In genomic region chr19:14343286-14343685, GRCh38 we compare ENCODE assay signal across 17 cellular contexts. TPM values are rescaled to one million over a fixed set of nuclear protein-coding genes. Genes with fewer than 3 reads are reported as not detected.
A peak's percentile ranks its signal among the peaks of the same experiment; 100 is the strongest.
DNase-seq lines count a peak whose midpoint lies in the region; TF ChIP-seq lines count a peak whose summit lies in the region.
"Had no signal": no experiment of that assay in that cellular context is flagged by ENCODE, and none has a peak within 500 bp of the region (broad histone marks: within the 10 kb centered on the region; RNA-seq: fewer than 3 reads in every experiment).

No MANE protein-coding gene starts in this region.

- H3K27me3 ChIP-seq in BLaER1 (no peaks in the 10 kb centered on the region), neuronal stem cell (ENCODE audit: control insufficient read depth in 3 of 3, insufficient read depth in 3 of 3, low read depth in 1 of 3, low read length in 3 of 3) (no peaks in the 10 kb centered on the region)

- H4K8ac ChIP-seq in neuronal stem cell (ENCODE audit: low read depth, low read length): no peak overlapping the region

- H2BK15ac ChIP-seq in neuronal stem cell (ENCODE audit: low read length): no peak overlapping the region

- no peak overlapping the region for H3K23ac ChIP-seq in neuronal stem cell (ENCODE audit: low read depth, low read length, poor library complexity)

- TF ChIP-seq CTCF in RWPE1 (conservative IDR thresholded peaks at IDR 0.05; ENCODE audit: low read depth): no peak

- no peak overlapping the region for H2AFZ ChIP-seq in neuronal stem cell (ENCODE audit: low read length)

- CTCF ChIA-PET in RWPE1 (lab: Yijun Ruan, JAX): no interaction called here

- H2BK5ac ChIP-seq in neuronal stem cell (ENCODE audit: low read length): no peak overlapping the region

- H3K27ac ChIP-seq in BLaER1 (no peak overlapping the region), RWPE1 (peak overlapping the region; percentile 24; the same call in 1 of the 2 replicates), neuronal stem cell (replicated peaks; ENCODE audit: low read length) (no peak overlapping the region)

- no peak overlapping the region for H3K18ac ChIP-seq in neuronal stem cell (ENCODE audit: low read length)

- POLR2A ChIA-PET in RWPE1 (lab: Yijun Ruan, JAX; ENCODE audit: low non-redundant PET): no interaction called here

- no peak overlapping the region for H3K4ac ChIP-seq in neuronal stem cell (ENCODE audit: low read length)

- no peak overlapping the region for H3K4me3 ChIP-seq in BLaER1
- no peak overlapping the region for H3K4me3 ChIP-seq in neuronal stem cell (ENCODE audit: low read length in 2 of 2)

- H3K9ac ChIP-seq in BLaER1 (no peak overlapping the region), neuronal stem cell (ENCODE audit: low read depth, low read length, poor library complexity) (no peak overlapping the region)

- no peaks in the 10 kb centered on the region; the same call in 1 of the 2 replicates for H3K9me3 ChIP-seq in BLaER1
- H3K9me3 ChIP-seq in neuronal stem cell (replicated peaks in 1 of 2; ENCODE audit: control insufficient read depth in 2 of 2, insufficient read depth in 1 of 2, low read depth in 1 of 2, low read length in 2 of 2): no peaks in the 10 kb centered on the region

- H2BK12ac ChIP-seq in neuronal stem cell (ENCODE audit: low read length): no peak overlapping the region

- H2AK5ac ChIP-seq in neuronal stem cell (ENCODE audit: low read depth, low read length): peak overlapping the region; percentile 16

- H4K91ac ChIP-seq in neuronal stem cell (ENCODE audit: low read depth, low read length, poor library complexity): no peak overlapping the region

- WGBS in neuronal stem cell (ENCODE audit: extremely low coverage in 2 of 2, insufficient read length in 2 of 2, insufficient replicate concordance in 1 of 2), 2 donors: no CpG with 5 or more reads among the region's 3 CpGs

- no peak overlapping the region for H3K14ac ChIP-seq in neuronal stem cell (ENCODE audit: low read length)

- no peak overlapping the region for H2BK120ac ChIP-seq in neuronal stem cell (ENCODE audit: low read depth, low read length)

- H3K4me1 ChIP-seq in BLaER1 (peaks cover 25% of the 10 kb centered on the region), neuronal stem cell (ENCODE audit: control insufficient read depth in 2 of 2, insufficient read depth in 1 of 2, low read depth in 1 of 2, low read length in 2 of 2) (no peaks in the 10 kb centered on the region)

- H3K36me3 ChIP-seq in BLaER1 (no peaks in the 10 kb centered on the region; the same call in 1 of the 2 replicates), neuronal stem cell (replicated peaks in 1 of 2; ENCODE audit: control insufficient read depth in 2 of 2, insufficient read depth in 2 of 2, low read length in 2 of 2) (no peaks in the 10 kb centered on the region)

- no peaks in the 10 kb centered on the region for H4K20me1 ChIP-seq in BLaER1

- H3K4me2 ChIP-seq in BLaER1 (peak overlapping the region; percentile 32; the same call in 1 of the 2 replicates), neuronal stem cell (ENCODE audit: insufficient read depth, low read length, poor library complexity, severe bottlenecking) (no peak overlapping the region)

- peak; percentile 12 for DNase-seq in NCI-H2029 (lab: John Stamatoyannopoulos, UW)
- DNase-seq in NCI-H2029 treated with DMSO at 0.1 percent for 48 hours (lab: John Stamatoyannopoulos, UW): no peak
- DNase-seq in RWPE1 (ENCODE audit: low spot score): no peak
- no peak for DNase-seq in neuronal stem cell (ENCODE audit: low spot score)
- DNase-seq in SHP77 (lab: John Stamatoyannopoulos, UW): no peak
- DNase-seq in DMS53 treated with DMSO at 0.1 percent for 48 hours (lab: John Stamatoyannopoulos, UW; ENCODE audit: unreplicated experiment): no peak
- DNase-seq in DMS79 (lab: John Stamatoyannopoulos, UW): no peak
- DNase-seq: 8988T; CD4-positive, alpha-beta memory T cell; DMS79 treated with DMSO at 0.1 percent for 48 hours; KBM-7; NCI-H1694 treated with DMSO at 0.1 percent for 48 hours; NCI-H345; NCI-H524 treated with DMSO at 0.1 percent for 48 hours; NK-92 treated with Interleukin-12 subunit alpha and Interleukin-12 subunit beta, amount 100 ng/mL, for 24 hours; SIG-M5 had no signal

- H3K79me1 ChIP-seq in neuronal stem cell (ENCODE audit: low read depth, low read length): no peaks in the 10 kb centered on the region

RNA-seq across cellular contexts. Expression of gene ADGRE5, which starts 38.0 kb away (rescaled TPM):
- polyA plus RNA-seq in neuronal stem cell (2013, experiment 1 of 2): 0.74 TPM
- 0.72 TPM for polyA plus RNA-seq in neuronal stem cell (2013, experiment 2 of 2)
